In the genomic region with DNA sequence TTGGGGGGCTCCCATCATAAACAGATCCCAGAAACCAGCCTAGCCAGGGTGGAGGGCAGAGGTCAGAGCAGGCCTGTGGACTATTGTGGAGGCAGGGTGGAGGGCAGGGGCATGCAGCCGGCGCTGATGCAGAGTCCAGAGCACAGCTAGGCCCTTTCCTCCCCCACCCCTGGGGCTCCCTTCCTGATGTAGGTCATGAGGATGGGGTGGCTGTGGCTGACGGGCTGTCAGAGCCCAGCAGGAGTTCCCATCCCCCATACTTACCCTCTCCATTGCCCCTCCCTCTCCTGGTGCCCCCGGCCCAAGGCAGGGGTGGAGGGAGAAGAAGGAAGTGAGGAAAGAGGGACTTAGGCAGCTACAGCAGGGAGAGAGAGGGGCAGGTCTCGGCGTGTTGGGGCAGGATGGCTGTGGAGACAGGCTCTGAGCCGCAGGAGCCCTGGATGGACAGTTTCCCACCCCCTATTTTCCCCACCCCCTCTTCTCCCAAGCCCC, we compare ENCODE assay signal across 11 cellular contexts. TPM values are rescaled to one million over a fixed set of nuclear protein-coding genes. Genes with fewer than 3 reads are reported as not detected.
DNase-seq lines count a peak whose midpoint lies in the region; ATAC-seq and TF ChIP-seq lines count a peak whose summit lies in the region.
"Had no signal": no experiment of that assay in that cellular context is flagged by ENCODE, and none has a peak within 500 bp of the region (broad histone marks: within the 10 kb centered on the region; RNA-seq: fewer than 3 reads in every experiment).

No MANE protein-coding gene starts in this region.

- H3K4me3 ChIP-seq in DOHH2 (ENCODE audit: low read length), result no peak overlapping the region; the same call in 1 of the 2 replicates
- H3K4me3 ChIP-seq in testis, result no peak overlapping the region

- no peak overlapping the region for H3K27ac ChIP-seq in DOHH2 (ENCODE audit: low read depth, low read length)
- no peak overlapping the region for H3K27ac ChIP-seq in testis

- POLR2A ChIA-PET in MCF 10A (lab: Yijun Ruan, JAX), result no interaction called here

- H3K79me2 ChIP-seq in DOHH2 (ENCODE audit: control insufficient read depth, low read length), result no peaks in the 10 kb centered on the region

- no peaks in the 10 kb centered on the region for H3F3A ChIP-seq in DOHH2 (ENCODE audit: control insufficient read depth, insufficient read depth)

- H3K4me3 Mint-ChIP-seq in MCF 10A (ENCODE audit: unreplicated experiment) (no peak overlapping the region), nephron (peak overlapping the region; percentile 85 to 94 (median 88))

- no peaks in the 10 kb centered on the region for H3K9me2 ChIP-seq in DOHH2 (replicated peaks; ENCODE audit: control insufficient read depth, low read length)

- peak overlapping the region; percentile 98 for H3K4me2 ChIP-seq in DOHH2 (ENCODE audit: low read length)

- no TSS peak for BruUV-seq in MCF 10A (replicated peaks; lab: Mats Ljungman, UMichigan)

- no peak for ATAC-seq in HG02870 (IDR thresholded peaks at IDR 0.05; ENCODE audit: unreplicated experiment)

- no peak for TF ChIP-seq POLR2A in testis (IDR thresholded peaks at IDR 0.05)

- H4K20me1 ChIP-seq in DOHH2 (ENCODE audit: control insufficient read depth, insufficient read depth, low read depth, low read length), result no peaks in the 10 kb centered on the region

- H3K4me1 ChIP-seq in DOHH2 (ENCODE audit: control insufficient read depth, low read length), result peaks cover 25% of the 10 kb centered on the region
- H3K4me1 ChIP-seq in testis, result peaks cover 9% of the 10 kb centered on the region

- H3K9me3 ChIP-seq in DOHH2 (ENCODE audit: control insufficient read depth, insufficient read depth, low read length) (no peaks in the 10 kb centered on the region), testis (no peaks in the 10 kb centered on the region)

- peaks cover 38% of the 10 kb centered on the region for H3K4me1 Mint-ChIP-seq in MCF 10A (ENCODE audit: insufficient read depth, unreplicated experiment)
- H3K4me1 Mint-ChIP-seq in nephron, result peaks cover 59% of the 10 kb centered on the region

- H3K27me3 Mint-ChIP-seq in MCF 10A (ENCODE audit: insufficient read depth, unreplicated experiment), result no peaks in the 10 kb centered on the region
- H3K27me3 Mint-ChIP-seq in nephron (ENCODE audit: low read depth), result peaks cover 4% of the 10 kb centered on the region

- H3K36me3 Mint-ChIP-seq in MCF 10A (ENCODE audit: insufficient read depth, unreplicated experiment), result peaks cover 14% of the 10 kb centered on the region
- H3K36me3 Mint-ChIP-seq in nephron (ENCODE audit: low read depth), result peaks cover 12% of the 10 kb centered on the region

- 58 to 66% methylated on average over 7 of the region's 7 CpGs for WGBS in testis, 2 donors

- CTCF ChIA-PET in MCF 10A (lab: Yijun Ruan, JAX), result interaction anchor here (0.7 to 4.1 kb wide), 4 partner anchors 9 to 61 kb away, joined by 3 to 80 read pairs (median 7); no protein-coding TSS in a partner anchor

- peak; percentile 47 for DNase-seq in NCI-H1105 treated with DMSO at 0.1 percent for 48 hours (lab: John Stamatoyannopoulos, UW)
- DNase-seq in MCF 10A (ENCODE audit: unreplicated experiment), result peak; percentile 49
- no peak for DNase-seq in stimulated activated CD4-positive, alpha-beta T cell treated with anti-CD3 and anti-CD28 coated beads, Interleukin-4, amount 100 ng/mL, for 4 hours
- no peak for DNase-seq in amniotic stem cell (lab: John Stamatoyannopoulos, UW)
- DNase-seq in testis, result no peak
- DNase-seq: activated CD8-positive, alpha-beta memory T cell treated with anti-CD3 and anti-CD28 coated beads for 24 hours; NCI-H446 treated with DMSO at 0.1 percent for 48 hours had no signal

- H3K9me3 Mint-ChIP-seq in MCF 10A (ENCODE audit: unreplicated experiment) (no peaks in the 10 kb centered on the region), nephron (no peaks in the 10 kb centered on the region)

- H3K27ac Mint-ChIP-seq in MCF 10A (ENCODE audit: low read depth, unreplicated experiment), result peak overlapping the region; percentile 2
- H3K27ac Mint-ChIP-seq in nephron, result no peak overlapping the region

- H3K36me3 ChIP-seq in DOHH2 (ENCODE audit: control insufficient read depth, low read length) (no peaks in the 10 kb centered on the region), testis (ENCODE audit: low read depth, missing control alignments) (no peaks in the 10 kb centered on the region)

- intact Hi-C loops in MCF 10A (cut with micrococcal nuclease), result no loop called here
- intact Hi-C loops in testis (cut with DNase I; ENCODE audit: low total_unique reads), result no loop called here

- no peak for TF ChIP-seq CTCF in DOHH2 (IDR thresholded peaks at IDR 0.05; ENCODE audit: low read depth, low read length, poor library complexity, severe bottlenecking)
- no peak for TF ChIP-seq CTCF in MCF 10A (IDR thresholded peaks at IDR 0.05; ENCODE audit: unreplicated experiment)
- no peak for TF ChIP-seq CTCF in nephron (IDR thresholded peaks at IDR 0.05; ENCODE audit: unreplicated experiment in 3 of 3)
- no peak for TF ChIP-seq CTCF in testis (IDR thresholded peaks at IDR 0.05)

- no peaks in the 10 kb centered on the region for H3K27me3 ChIP-seq in DOHH2 (ENCODE audit: control insufficient read depth, low read length)
- no peaks in the 10 kb centered on the region for H3K27me3 ChIP-seq in testis

RNA-seq across cellular contexts. Expression of gene ZNF385A, which starts 5.7 kb away (rescaled TPM):
- 8.3 and 9.0 TPM in 2 replicates for total RNA-seq in MCF 10A (2022)
- 1 to 10 TPM; 3.5 to 5.6 TPM for total RNA-seq in testis
- 10.9 TPM for polyA plus RNA-seq in testis (ENCODE audit: insufficient read depth, low read depth, low replicate concordance)

RNA-seq across cellular contexts. Expression of gene GPR84, which starts 25.9 kb away (rescaled TPM):
- total RNA-seq in MCF 10A (2022) (0.17 TPM in 1 of 2 replicates, not detected in the other), testis (under 1 TPM in 1 of 2 donors, not detected in 1; 0.43 TPM)
- polyA plus RNA-seq in testis (ENCODE audit: insufficient read depth, low read depth, low replicate concordance), result 0.58 TPM
- total RNA-seq: endothelial cell of umbilical vein had no signal
- polyA plus RNA-seq: endothelial cell of umbilical vein had no signal

RNA-seq across cellular contexts. Expression of gene ITGA5, which starts 28.8 kb away (rescaled TPM):
- total RNA-seq in MCF 10A (2022) (110 and 184 TPM in 2 replicates), testis (10 to 100 TPM in 1 of 2 donors, 1 to 10 TPM in 1; 9.0 to 10.7 TPM)
- polyA plus RNA-seq in testis (ENCODE audit: insufficient read depth, low read depth, low replicate concordance), result 16.3 TPM

Comparison
In these comparisons a context has a peak if more than half of its experiments do, and no peak if none do; other contexts are left out.
1. DNase-seq: peak in NCI-H1105 treated with DMSO at 0.1 percent for 48 hours (single experiment) and MCF 10A (single experiment); none in stimulated activated CD4-positive, alpha-beta T cell treated with anti-CD3 and anti-CD28 coated beads, Interleukin-4, amount 100 ng/mL, for 4 hours (0 of 2), amniotic stem cell (single experiment) and testis (single experiment).